In the genomic region with DNA sequence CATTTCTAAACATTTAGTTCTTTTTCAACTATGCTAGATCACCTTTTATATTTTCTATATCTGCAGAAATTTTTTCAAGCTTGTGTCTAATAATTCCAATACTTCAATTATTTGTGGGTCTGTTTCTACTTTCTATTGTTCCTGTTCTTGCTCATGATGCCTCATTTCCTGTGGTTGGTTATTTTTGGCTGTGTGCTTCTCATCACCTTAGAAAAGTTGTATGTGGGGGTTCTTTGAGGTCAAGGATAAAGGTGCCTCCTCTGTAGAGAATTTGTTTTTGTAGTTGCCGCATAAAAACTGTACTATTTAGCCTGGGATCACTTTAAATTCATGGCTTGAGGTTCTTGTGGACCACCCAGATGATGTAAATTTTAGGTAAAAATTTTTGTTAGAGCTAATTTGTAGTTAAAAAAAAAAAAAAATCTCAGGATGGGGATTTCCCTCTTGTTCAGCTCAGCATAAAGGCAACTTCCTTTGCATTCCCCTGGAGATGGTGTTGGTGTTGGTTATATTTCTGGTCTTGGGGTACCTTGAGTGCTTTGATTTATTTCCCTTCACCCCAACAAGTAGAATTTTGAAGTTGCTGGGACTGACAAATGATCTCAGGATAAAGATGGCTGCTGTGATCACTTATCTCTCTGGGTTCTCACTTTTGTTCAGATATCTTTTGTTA, we compare ENCODE assay signal across 9 cellular contexts. TPM values are rescaled to one million over a fixed set of nuclear protein-coding genes. Genes with fewer than 3 reads are reported as not detected.
DNase-seq lines count a peak whose midpoint lies in the region; ATAC-seq and TF ChIP-seq lines count a peak whose summit lies in the region.
"Had no signal": no experiment of that assay in that cellular context is flagged by ENCODE, and none has a peak within 500 bp of the region (broad histone marks: within the 10 kb centered on the region; RNA-seq: fewer than 3 reads in every experiment).

No MANE protein-coding gene starts in this region.

- H3K27ac Mint-ChIP-seq in activated CD4-positive, alpha-beta T cell treated with anti-CD3 and anti-CD28 coated beads, Interleukin-2, amount 10 ng/mL, durations not matched to agents 7 days and 5 days: peak overlapping the region; percentile 9
- H3K27ac Mint-ChIP-seq in activated naive CD8-positive, alpha-beta T cell treated with anti-CD3 and anti-CD28 coated beads for 36 hours: peak overlapping the region; percentile 82
- H3K27ac Mint-ChIP-seq in stimulated activated effector memory CD8-positive, alpha-beta T cell treated with anti-CD3 and anti-CD28 coated beads, Interleukin-12 subunit alpha, Interleukin-12 subunit beta, amount 100 ng/mL, for 72 hours: no peak overlapping the region
- H3K27ac Mint-ChIP-seq in type B pancreatic cell (no peak overlapping the region), glutamatergic neuron (ENCODE audit: unreplicated experiment) (no peak overlapping the region)

- DNase-seq in activated CD4-positive, alpha-beta T cell treated with anti-CD3 and anti-CD28 coated beads, Interleukin-2, amount 10 ng/mL, durations not matched to agents 7 days and 5 days: no peak
- DNase-seq in activated CD4-positive, alpha-beta T cell treated with anti-CD3 and anti-CD28 coated beads, Interleukin-2, amount 50 U/mL, for 1 hour: no peak
- DNase-seq in HPDE6-E6E7 (ENCODE audit: extremely low spot score) (peak; percentile 16), type B pancreatic cell (ENCODE audit: extremely low spot score, unreplicated experiment) (no peak), amniotic stem cell (lab: John Stamatoyannopoulos, UW) (no peak), glutamatergic neuron (no peak)
- DNase-seq in activated naive CD8-positive, alpha-beta T cell treated with anti-CD3 and anti-CD28 coated beads for 36 hours: peak; percentile 10
- DNase-seq in stimulated activated effector memory CD8-positive, alpha-beta T cell treated with anti-CD3 and anti-CD28 coated beads, Interleukin-12 subunit alpha, Interleukin-12 subunit beta, amount 100 ng/mL, for 72 hours (ENCODE audit: low spot score in 2 of 2): no peak
- DNase-seq: NCI-H1105 treated with DMSO at 0.1 percent for 48 hours had no signal

- H3K36me3 Mint-ChIP-seq in activated CD4-positive, alpha-beta T cell treated with anti-CD3 and anti-CD28 coated beads, Interleukin-2, amount 10 ng/mL, durations not matched to agents 7 days and 5 days (ENCODE audit: low read depth): peaks cover 8% of the 10 kb centered on the region
- peaks cover 35% of the 10 kb centered on the region for H3K36me3 Mint-ChIP-seq in activated naive CD8-positive, alpha-beta T cell treated with anti-CD3 and anti-CD28 coated beads for 36 hours
- no peaks in the 10 kb centered on the region for H3K36me3 Mint-ChIP-seq in stimulated activated effector memory CD8-positive, alpha-beta T cell treated with anti-CD3 and anti-CD28 coated beads, Interleukin-12 subunit alpha, Interleukin-12 subunit beta, amount 100 ng/mL, for 72 hours
- H3K36me3 Mint-ChIP-seq in type B pancreatic cell (no peaks in the 10 kb centered on the region), glutamatergic neuron (ENCODE audit: unreplicated experiment) (no peaks in the 10 kb centered on the region)

- peaks cover 9% of the 10 kb centered on the region for H3K27me3 Mint-ChIP-seq in activated CD4-positive, alpha-beta T cell treated with anti-CD3 and anti-CD28 coated beads, Interleukin-2, amount 10 ng/mL, durations not matched to agents 7 days and 5 days
- H3K27me3 Mint-ChIP-seq in activated naive CD8-positive, alpha-beta T cell treated with anti-CD3 and anti-CD28 coated beads for 36 hours: no peaks in the 10 kb centered on the region
- peaks cover 8% of the 10 kb centered on the region for H3K27me3 Mint-ChIP-seq in type B pancreatic cell
- H3K27me3 Mint-ChIP-seq in glutamatergic neuron (ENCODE audit: unreplicated experiment): no peaks in the 10 kb centered on the region

- TF ChIP-seq CTCF in type B pancreatic cell (conservative IDR thresholded peaks at IDR 0.05) (no peak), glutamatergic neuron (IDR thresholded peaks at IDR 0.05; ENCODE audit: partially characterized antibody, unreplicated experiment) (no peak)

- ATAC-seq in stimulated activated effector memory CD8-positive, alpha-beta T cell treated with anti-CD3 and anti-CD28 coated beads, Interleukin-12 subunit alpha, Interleukin-12 subunit beta, amount 100 ng/mL, for 72 hours: peak; percentile 91

- peaks cover 19% of the 10 kb centered on the region for H3K4me1 Mint-ChIP-seq in activated CD4-positive, alpha-beta T cell treated with anti-CD3 and anti-CD28 coated beads, Interleukin-2, amount 10 ng/mL, durations not matched to agents 7 days and 5 days
- peaks cover 50% of the 10 kb centered on the region for H3K4me1 Mint-ChIP-seq in activated naive CD8-positive, alpha-beta T cell treated with anti-CD3 and anti-CD28 coated beads for 36 hours
- peaks cover 27% of the 10 kb centered on the region for H3K4me1 Mint-ChIP-seq in stimulated activated effector memory CD8-positive, alpha-beta T cell treated with anti-CD3 and anti-CD28 coated beads, Interleukin-12 subunit alpha, Interleukin-12 subunit beta, amount 100 ng/mL, for 72 hours
- H3K4me1 Mint-ChIP-seq in type B pancreatic cell (ENCODE audit: unreplicated experiment): no peaks in the 10 kb centered on the region
- H3K4me1 Mint-ChIP-seq in glutamatergic neuron (ENCODE audit: low read depth, unreplicated experiment): peaks cover 5% of the 10 kb centered on the region

- H3K4me3 Mint-ChIP-seq in activated CD4-positive, alpha-beta T cell treated with anti-CD3 and anti-CD28 coated beads, Interleukin-2, amount 10 ng/mL, durations not matched to agents 7 days and 5 days: no peak overlapping the region
- peak overlapping the region; percentile 30 for H3K4me3 Mint-ChIP-seq in activated naive CD8-positive, alpha-beta T cell treated with anti-CD3 and anti-CD28 coated beads for 36 hours
- peak overlapping the region; percentile 0 for H3K4me3 Mint-ChIP-seq in stimulated activated effector memory CD8-positive, alpha-beta T cell treated with anti-CD3 and anti-CD28 coated beads, Interleukin-12 subunit alpha, Interleukin-12 subunit beta, amount 100 ng/mL, for 72 hours
- H3K4me3 Mint-ChIP-seq in type B pancreatic cell (no peak overlapping the region), glutamatergic neuron (ENCODE audit: unreplicated experiment) (no peak overlapping the region)

- POLR2A ChIA-PET in activated CD4-positive, alpha-beta T cell treated with anti-CD3 and anti-CD28 coated beads, Interleukin-2, amount 10 ng/mL, durations not matched to agents 7 days and 5 days (lab: Charles Lee): no interaction called here

- peaks cover 22% of the 10 kb centered on the region for H3K9me3 Mint-ChIP-seq in activated CD4-positive, alpha-beta T cell treated with anti-CD3 and anti-CD28 coated beads, Interleukin-2, amount 10 ng/mL, durations not matched to agents 7 days and 5 days
- peaks cover 32% of the 10 kb centered on the region for H3K9me3 Mint-ChIP-seq in activated naive CD8-positive, alpha-beta T cell treated with anti-CD3 and anti-CD28 coated beads for 36 hours
- H3K9me3 Mint-ChIP-seq in stimulated activated effector memory CD8-positive, alpha-beta T cell treated with anti-CD3 and anti-CD28 coated beads, Interleukin-12 subunit alpha, Interleukin-12 subunit beta, amount 100 ng/mL, for 72 hours: peaks cover 4% of the 10 kb centered on the region
- H3K9me3 Mint-ChIP-seq in type B pancreatic cell (peaks cover 5% of the 10 kb centered on the region), glutamatergic neuron (ENCODE audit: unreplicated experiment) (peaks cover 2% of the 10 kb centered on the region)

- CTCF ChIA-PET in activated CD4-positive, alpha-beta T cell treated with anti-CD3 and anti-CD28 coated beads, Interleukin-2, amount 10 ng/mL, durations not matched to agents 7 days and 5 days (lab: Charles Lee): interaction anchor here (0.6 kb wide), 2 partner anchors 43 to 646 kb away, joined by 3 read pairs; no protein-coding TSS in a partner anchor

RNA-seq across cellular contexts. Expression of a gene that starts 27.0 kb away (rescaled TPM):
- 1 to 10 TPM; 5.2 to 7.6 TPM for total RNA-seq in activated CD4-positive, alpha-beta T cell treated with anti-CD3 and anti-CD28 coated beads, Interleukin-2, amount 10 ng/mL, durations not matched to agents 7 days and 5 days
- total RNA-seq in activated naive CD8-positive, alpha-beta T cell treated with anti-CD3 and anti-CD28 coated beads for 36 hours: 1 to 10 TPM; 6.6 to 7.4 TPM
- total RNA-seq in type B pancreatic cell (ENCODE audit: low replicate concordance): 3.9 and 4.9 TPM in 2 replicates
- total RNA-seq in glutamatergic neuron (ENCODE audit: unreplicated experiment): 14.1 TPM

Comparison
In these comparisons a context has a peak if more than half of its experiments do, and no peak if none do; other contexts are left out.
1. DNase-seq: peak in HPDE6-E6E7 (single experiment) and activated naive CD8-positive, alpha-beta T cell treated with anti-CD3 and anti-CD28 coated beads for 36 hours (single experiment); none in activated CD4-positive, alpha-beta T cell treated with anti-CD3 and anti-CD28 coated beads, Interleukin-2, amount 10 ng/mL, durations not matched to agents 7 days and 5 days (single experiment), activated CD4-positive, alpha-beta T cell treated with anti-CD3 and anti-CD28 coated beads, Interleukin-2, amount 50 U/mL, for 1 hour (single experiment), stimulated activated effector memory CD8-positive, alpha-beta T cell treated with anti-CD3 and anti-CD28 coated beads, Interleukin-12 subunit alpha, Interleukin-12 subunit beta, amount 100 ng/mL, for 72 hours (0 of 2), type B pancreatic cell (single experiment), amniotic stem cell (single experiment) and glutamatergic neuron (single experiment).
2. H3K27ac Mint-ChIP-seq: peak in activated CD4-positive, alpha-beta T cell treated with anti-CD3 and anti-CD28 coated beads, Interleukin-2, amount 10 ng/mL, durations not matched to agents 7 days and 5 days (single experiment) and activated naive CD8-positive, alpha-beta T cell treated with anti-CD3 and anti-CD28 coated beads for 36 hours (single experiment); none in stimulated activated effector memory CD8-positive, alpha-beta T cell treated with anti-CD3 and anti-CD28 coated beads, Interleukin-12 subunit alpha, Interleukin-12 subunit beta, amount 100 ng/mL, for 72 hours (single experiment), type B pancreatic cell (single experiment) and glutamatergic neuron (single experiment).
3. H3K4me3 Mint-ChIP-seq: peak in activated naive CD8-positive, alpha-beta T cell treated with anti-CD3 and anti-CD28 coated beads for 36 hours (single experiment) and stimulated activated effector memory CD8-positive, alpha-beta T cell treated with anti-CD3 and anti-CD28 coated beads, Interleukin-12 subunit alpha, Interleukin-12 subunit beta, amount 100 ng/mL, for 72 hours (single experiment); none in activated CD4-positive, alpha-beta T cell treated with anti-CD3 and anti-CD28 coated beads, Interleukin-2, amount 10 ng/mL, durations not matched to agents 7 days and 5 days (single experiment), type B pancreatic cell (single experiment) and glutamatergic neuron (single experiment).